Comparison of ENCODE assay signal across 1 cellular context in the genomic region with DNA sequence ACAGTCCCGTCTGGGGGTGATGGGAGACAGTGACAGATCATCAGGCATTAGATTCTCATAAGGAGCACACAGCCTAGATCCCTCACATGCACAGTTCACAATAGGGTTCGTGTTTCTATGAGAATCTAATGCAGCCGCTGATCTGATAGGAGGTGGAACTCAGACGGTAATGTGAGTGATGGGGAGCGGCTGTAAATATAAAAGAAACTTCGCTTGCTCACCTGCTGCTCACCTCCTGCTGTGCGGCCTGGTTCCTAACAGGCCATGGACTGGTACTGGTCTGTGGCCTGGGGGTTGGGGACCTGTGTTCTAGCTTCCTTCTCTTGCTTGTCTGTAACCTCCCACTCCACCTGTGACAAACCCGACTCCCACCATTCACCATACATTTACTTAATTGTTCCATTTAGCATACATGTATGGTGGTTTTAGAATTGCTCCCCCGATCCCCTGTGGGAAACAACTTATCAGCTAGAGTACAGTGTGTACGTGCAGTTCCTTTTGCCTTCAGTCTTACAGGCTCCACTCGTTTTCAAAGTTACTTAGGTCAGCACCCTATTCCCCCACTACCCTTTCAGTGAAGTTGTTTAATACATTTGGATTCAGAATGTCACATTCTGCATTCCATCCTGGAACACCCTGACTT.
TF ChIP-seq lines count a peak whose summit lies in the region.

No MANE protein-coding gene starts in this region.

TF ChIP-seq in HCT116, 20 proteins besides CTCF, POLR2A, EP300 and RAD21:
- no peak for TF ChIP-seq FOSL1 (IDR thresholded peaks at IDR 0.05; ENCODE audit: low read depth)
- no peak for TF ChIP-seq JUND (IDR thresholded peaks at IDR 0.05)
- no peak for TF ChIP-seq YY1 (IDR thresholded peaks at IDR 0.05; ENCODE audit: extremely low read depth, insufficient replicate concordance, low read depth, low read length)
- TF ChIP-seq SRF (IDR thresholded peaks at IDR 0.05; ENCODE audit: low read depth), result no peak
- TF ChIP-seq, protein P1, sequence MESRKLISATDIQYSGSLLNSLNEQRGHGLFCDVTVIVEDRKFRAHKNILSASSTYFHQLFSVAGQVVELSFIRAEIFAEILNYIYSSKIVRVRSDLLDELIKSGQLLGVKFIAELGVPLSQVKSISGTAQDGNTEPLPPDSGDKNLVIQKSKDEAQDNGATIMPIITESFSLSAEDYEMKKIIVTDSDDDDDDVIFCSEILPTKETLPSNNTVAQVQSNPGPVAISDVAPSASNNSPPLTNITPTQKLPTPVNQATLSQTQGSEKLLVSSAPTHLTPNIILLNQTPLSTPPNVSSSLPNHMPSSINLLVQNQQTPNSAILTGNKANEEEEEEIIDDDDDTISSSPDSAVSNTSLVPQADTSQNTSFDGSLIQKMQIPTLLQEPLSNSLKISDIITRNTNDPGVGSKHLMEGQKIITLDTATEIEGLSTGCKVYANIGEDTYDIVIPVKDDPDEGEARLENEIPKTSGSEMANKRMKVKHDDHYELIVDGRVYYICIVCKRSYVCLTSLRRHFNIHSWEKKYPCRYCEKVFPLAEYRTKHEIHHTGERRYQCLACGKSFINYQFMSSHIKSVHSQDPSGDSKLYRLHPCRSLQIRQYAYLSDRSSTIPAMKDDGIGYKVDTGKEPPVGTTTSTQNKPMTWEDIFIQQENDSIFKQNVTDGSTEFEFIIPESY (IDR thresholded peaks at IDR 0.05; ENCODE audit: extremely low read depth, insufficient replicate concordance, low read length), result no peak
- TF ChIP-seq EZH2 (IDR thresholded peaks at IDR 0.05), result no peak
- no peak for TF ChIP-seq ZNF274 (IDR thresholded peaks at IDR 0.05; ENCODE audit: low read depth, low read length)
- no peak for TF ChIP-seq ELF1 (IDR thresholded peaks at IDR 0.05; ENCODE audit: borderline replicate concordance, low read depth)
- TF ChIP-seq TCF7L2 (IDR thresholded peaks at IDR 0.05; ENCODE audit: borderline replicate concordance, extremely low read depth, insufficient read depth, insufficient read length), result no peak
- no peak for TF ChIP-seq CEBPB (IDR thresholded peaks at IDR 0.05; ENCODE audit: low read depth)
- TF ChIP-seq REST (IDR thresholded peaks at IDR 0.05; ENCODE audit: low read depth), result no peak
- TF ChIP-seq EZH2phosphoT487 (IDR thresholded peaks at IDR 0.05; ENCODE audit: borderline replicate concordance), result no peak
- no peak for TF ChIP-seq POLR2AphosphoS5 (IDR thresholded peaks at IDR 0.05; ENCODE audit: low read depth, low read length)
- no peak for TF ChIP-seq EGR1 (IDR thresholded peaks at IDR 0.05; ENCODE audit: low read depth)
- no peak for TF ChIP-seq SP1 (IDR thresholded peaks at IDR 0.05; ENCODE audit: low read depth)
- TF ChIP-seq SIN3A (IDR thresholded peaks at IDR 0.05; ENCODE audit: low read depth), result no peak
- TF ChIP-seq, protein P2, sequence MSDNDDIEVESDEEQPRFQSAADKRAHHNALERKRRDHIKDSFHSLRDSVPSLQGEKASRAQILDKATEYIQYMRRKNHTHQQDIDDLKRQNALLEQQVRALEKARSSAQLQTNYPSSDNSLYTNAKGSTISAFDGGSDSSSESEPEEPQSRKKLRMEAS (IDR thresholded peaks at IDR 0.05), result no peak
- TF ChIP-seq CBX3 (IDR thresholded peaks at IDR 0.05; ENCODE audit: low read depth), result no peak
- TF ChIP-seq ATF3 (IDR thresholded peaks at IDR 0.05), result no peak
- no peak for TF ChIP-seq ZFX (IDR thresholded peaks at IDR 0.05)
